In the genomic region with DNA sequence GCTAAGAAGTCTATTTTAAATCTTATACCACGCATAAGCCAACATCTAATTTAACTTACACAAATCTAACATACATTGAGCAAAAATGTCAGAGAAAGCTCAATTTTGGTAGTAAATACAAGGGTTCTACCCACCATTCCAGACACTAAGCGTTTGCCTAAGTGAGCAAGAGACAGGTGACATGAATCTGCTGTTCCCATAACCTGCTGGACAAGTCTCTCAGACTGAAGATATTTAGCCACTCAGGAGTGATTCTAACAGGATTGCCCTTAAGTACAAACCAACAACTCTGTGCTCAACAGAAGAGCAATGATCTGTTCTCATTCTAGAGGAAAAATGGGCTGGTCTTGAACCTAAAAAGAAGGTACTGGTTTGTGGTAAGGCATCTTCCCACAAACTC, we compare ENCODE assay signal across 24 cellular contexts. TPM values are rescaled to one million over a fixed set of nuclear protein-coding genes. Genes with fewer than 3 reads are reported as not detected.
DNase-seq lines count a peak whose midpoint lies in the region; ATAC-seq and TF ChIP-seq lines count a peak whose summit lies in the region.
"Had no signal": no experiment of that assay in that cellular context is flagged by ENCODE, and none has a peak within 500 bp of the region (broad histone marks: within the 10 kb centered on the region; RNA-seq: fewer than 3 reads in every experiment).

No MANE protein-coding gene starts in this region.

- H2BK12ac ChIP-seq in mesenchymal stem cell (ENCODE audit: low read length in 2 of 2), result no peak overlapping the region

- H2AFZ ChIP-seq in mesenchymal stem cell (ENCODE audit: low read depth, low read length), result no peak overlapping the region

- DNase-seq in NCI-H345 (lab: John Stamatoyannopoulos, UW) (peak; percentile 11), NCI-H345 treated with DMSO at 0.1 percent for 48 hours (lab: John Stamatoyannopoulos, UW; ENCODE audit: unreplicated experiment) (no peak), NCI-H510A (lab: John Stamatoyannopoulos, UW) (peak; percentile 33), epithelial cell of esophagus (ENCODE audit: low read depth) (peak; percentile 54), mesenchymal stem cell (no peak)
- no peak for DNase-seq in CD4-positive, CD25-positive, alpha-beta regulatory T cell
- DNase-seq: activated gamma-delta T cell treated with Interleukin-2 at 50 U/mL for 16 hours; amygdala; EL; mesendoderm; naive B cell; NCI-H1105; NCI-H2081; NCI-H748 treated with DMSO at 0.1 percent for 48 hours; spleen; stimulated activated CD4-positive, alpha-beta T cell treated with anti-CD3 and anti-CD28 coated beads, Interleukin-4, amount 100 ng/mL, for 24 hours; T-helper 17 cell; tibial artery had no signal

- H4K91ac ChIP-seq in mesenchymal stem cell (ENCODE audit: low read length), result no peak overlapping the region

- peak overlapping the region; percentile 22 for H3K4me3 ChIP-seq in CD4-positive, CD25-positive, alpha-beta regulatory T cell (ENCODE audit: low read depth, low read length)
- H3K4me3 ChIP-seq in epithelial cell of esophagus (ENCODE audit: low read length) (no peak overlapping the region), mesenchymal stem cell (ENCODE audit: insufficient read depth in 1 of 2, low read depth in 1 of 2, low read length in 2 of 2) (no peak overlapping the region)
- H3K4me3 ChIP-seq: SJSA1, spleen, tibial artery had no signal

- no peaks in the 10 kb centered on the region for H3K27me3 Mint-ChIP-seq in CD4-positive, CD25-positive, alpha-beta regulatory T cell
- H3K27me3 Mint-ChIP-seq: naive B cell; stimulated activated naive CD8-positive, alpha-beta T cell treated with anti-CD3 and anti-CD28 coated beads, Interleukin-15, Interleukin-2, amounts not matched to agents 100 ng/mL and 50 ng/mL, for 24 hours; T-helper 17 cell had no signal

- H2AK5ac ChIP-seq in mesenchymal stem cell (ENCODE audit: low read length, severe bottlenecking), result no peak overlapping the region

- H3K9me3 ChIP-seq in CD4-positive, CD25-positive, alpha-beta regulatory T cell (ENCODE audit: control insufficient read depth in 2 of 2, low read length in 2 of 2), result peaks cover 0 to 9% of the 10 kb centered on the region in 2 experiments
- no peaks in the 10 kb centered on the region for H3K9me3 ChIP-seq in mesenchymal stem cell (ENCODE audit: control insufficient read depth, low read length)
- H3K9me3 ChIP-seq: Caco-2, SJSA1 had no signal

- H3K27ac ChIP-seq in CD4-positive, CD25-positive, alpha-beta regulatory T cell (ENCODE audit: insufficient read depth, low read length, poor library complexity, severe bottlenecking), result peak overlapping the region; percentile 38
- no peak overlapping the region for H3K27ac ChIP-seq in mesenchymal stem cell (ENCODE audit: low read length, poor library complexity, severe bottlenecking)
- H3K27ac ChIP-seq: SJSA1, spleen, tibial artery had no signal

- H2BK15ac ChIP-seq in mesenchymal stem cell (ENCODE audit: low read depth, poor library complexity, severe bottlenecking), result no peak overlapping the region

- peaks cover 12% of the 10 kb centered on the region for H3K36me3 Mint-ChIP-seq in CD4-positive, CD25-positive, alpha-beta regulatory T cell

- H3K36me3 ChIP-seq in CD4-positive, CD25-positive, alpha-beta regulatory T cell (ENCODE audit: control insufficient read depth, insufficient read depth, low read length), result no peaks in the 10 kb centered on the region
- no peaks in the 10 kb centered on the region for H3K36me3 ChIP-seq in mesenchymal stem cell (ENCODE audit: control insufficient read depth in 1 of 2, insufficient read depth in 2 of 2, low read depth in 1 of 2, low read length in 2 of 2)
- H3K36me3 ChIP-seq: spleen, tibial artery had no signal

- H3K4ac ChIP-seq in mesenchymal stem cell (ENCODE audit: low read depth in 1 of 2, low read length in 2 of 2), result no peak overlapping the region

- peaks cover 0 to 13% (median 5%) of the 10 kb centered on the region in 7 donors for H3K9me3 Mint-ChIP-seq in CD4-positive, CD25-positive, alpha-beta regulatory T cell

- peaks cover 17% of the 10 kb centered on the region for H3K79me1 ChIP-seq in mesenchymal stem cell (replicated peaks; ENCODE audit: low read length, poor library complexity, severe bottlenecking)

- no peak overlapping the region for H3K4me2 ChIP-seq in mesenchymal stem cell (ENCODE audit: low read length, poor library complexity, severe bottlenecking)

- H2BK120ac ChIP-seq in mesenchymal stem cell (ENCODE audit: low read depth, low read length), result no peak overlapping the region

- peak overlapping the region in 3 of 4 donors; percentile 15 to 70 (median 45) for H3K4me3 Mint-ChIP-seq in CD4-positive, CD25-positive, alpha-beta regulatory T cell
- H3K4me3 Mint-ChIP-seq: naive B cell; stimulated activated naive CD8-positive, alpha-beta T cell treated with anti-CD3 and anti-CD28 coated beads, Interleukin-15, Interleukin-2, amounts not matched to agents 100 ng/mL and 50 ng/mL, for 24 hours; T-helper 17 cell had no signal

- H3K27me3 ChIP-seq in CD4-positive, CD25-positive, alpha-beta regulatory T cell (ENCODE audit: control insufficient read depth, insufficient read depth, low read length), result no peaks in the 10 kb centered on the region
- H3K27me3 ChIP-seq in mesenchymal stem cell (ENCODE audit: control insufficient read depth in 1 of 2, insufficient read depth in 1 of 2, low read length in 2 of 2), result no peaks in the 10 kb centered on the region
- H3K27me3 ChIP-seq: SJSA1, spleen, tibial artery had no signal

- 98% methylated on average over 2 of the region's 2 CpGs for WGBS in mesenchymal stem cell

- H3K23ac ChIP-seq in mesenchymal stem cell (ENCODE audit: low read length in 2 of 2), result no peak overlapping the region

- no peak overlapping the region for H4K8ac ChIP-seq in mesenchymal stem cell (ENCODE audit: low read length)

- no peak overlapping the region for H3K9ac ChIP-seq in mesenchymal stem cell (ENCODE audit: low read length)

- peak overlapping the region in 2 of 3 donors; percentile 7 to 55 for H3K27ac Mint-ChIP-seq in CD4-positive, CD25-positive, alpha-beta regulatory T cell
- H3K27ac Mint-ChIP-seq: stimulated activated naive CD8-positive, alpha-beta T cell treated with anti-CD3 and anti-CD28 coated beads, Interleukin-15, Interleukin-2, amounts not matched to agents 100 ng/mL and 50 ng/mL, for 24 hours had no signal

- H3K4me1 ChIP-seq in CD4-positive, CD25-positive, alpha-beta regulatory T cell (ENCODE audit: control insufficient read depth, insufficient read depth, low read length, poor library complexity, severe bottlenecking), result peaks cover 24% of the 10 kb centered on the region
- H3K4me1 ChIP-seq in mesenchymal stem cell (ENCODE audit: control insufficient read depth, insufficient read depth, low read depth, low read length), result peaks cover 1% of the 10 kb centered on the region
- H3K4me1 ChIP-seq: SJSA1, tibial artery had no signal

- ATAC-seq in CD4-positive, CD25-positive, alpha-beta regulatory T cell (ENCODE audit: low read depth in 2 of 2), result no peak
- ATAC-seq in GM21619 (IDR thresholded peaks at IDR 0.05; ENCODE audit: unreplicated experiment) (no peak), GM21529 (IDR thresholded peaks at IDR 0.05; ENCODE audit: unreplicated experiment) (no peak)
- ATAC-seq: Panc1, T-helper 17 cell had no signal

- peaks cover 27 to 56% (median 43%) of the 10 kb centered on the region in 4 donors for H3K4me1 Mint-ChIP-seq in CD4-positive, CD25-positive, alpha-beta regulatory T cell

- H3K14ac ChIP-seq in mesenchymal stem cell (ENCODE audit: low read length in 2 of 2), result no peak overlapping the region

- H3K18ac ChIP-seq in mesenchymal stem cell (ENCODE audit: low read depth in 1 of 2, low read length in 2 of 2), result no peak overlapping the region

- no peak for TF ChIP-seq CTCF in epithelial cell of esophagus (IDR thresholded peaks at IDR 0.05; ENCODE audit: insufficient read depth, low read depth, low read length, missing control alignments)

- no peak overlapping the region for H2BK5ac ChIP-seq in mesenchymal stem cell (ENCODE audit: low read depth, low read length, poor library complexity, severe bottlenecking)

RNA-seq across cellular contexts. Expression of gene EZH2, which starts 18.8 kb away (rescaled TPM):
- 78.6 TPM for total RNA-seq in CD4-positive, CD25-positive, alpha-beta regulatory T cell
- polyA plus RNA-seq in CD4-positive, CD25-positive, alpha-beta regulatory T cell, result 10 to 100 TPM in 2 of 4 donors, 1 to 10 TPM in 2; 7.5 to 12.2 (median 9.7) TPM
- 5.9 TPM for polyA plus RNA-seq in mesenchymal stem cell (2013, experiment 1 of 2)
- 5.6 TPM for polyA plus RNA-seq in mesenchymal stem cell (2013, experiment 2 of 2)

Comparison
In these comparisons a context has a peak if more than half of its experiments do, and no peak if none do; other contexts are left out.
1. DNase-seq: peak in NCI-H345 (single experiment), NCI-H510A (single experiment) and epithelial cell of esophagus (single experiment); none in NCI-H345 treated with DMSO at 0.1 percent for 48 hours (single experiment), CD4-positive, CD25-positive, alpha-beta regulatory T cell (0 of 3) and mesenchymal stem cell (single experiment).